25 cellular contexts compared by ENCODE assay signal in the genomic region with DNA sequence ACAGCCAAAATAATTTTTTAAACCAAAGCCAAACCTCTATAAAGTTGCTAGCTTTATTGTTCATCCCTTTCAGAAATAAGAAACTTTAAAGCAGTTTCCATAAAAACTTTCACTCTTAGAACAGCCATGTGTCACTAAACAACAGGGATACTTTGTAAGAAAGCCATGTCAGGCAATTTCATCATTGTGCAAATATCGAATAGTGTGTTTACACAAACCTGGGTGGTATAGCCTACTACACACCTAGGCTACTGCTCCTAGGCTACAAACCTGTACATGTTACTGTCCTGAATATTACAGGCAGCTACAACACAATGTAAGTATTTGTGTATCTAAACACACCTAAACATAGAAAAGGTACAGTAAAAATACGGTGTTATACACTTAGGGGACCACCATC. TPM values are rescaled to one million over a fixed set of nuclear protein-coding genes. Genes with fewer than 3 reads are reported as not detected.
DNase-seq lines count a peak whose midpoint lies in the region; ATAC-seq and TF ChIP-seq lines count a peak whose summit lies in the region.
"Had no signal": no experiment of that assay in that cellular context is flagged by ENCODE, and none has a peak within 500 bp of the region (broad histone marks: within the 10 kb centered on the region; RNA-seq: fewer than 3 reads in every experiment).

No MANE protein-coding gene starts in this region.

- 90 to 98% (median 96%) methylated on average over 2 of the region's 2 CpGs for WGBS in adrenal gland, 4 donors

- ATAC-seq in mucosa of descending colon: peak; percentile 28

- DNase-seq in DMS53 (lab: John Stamatoyannopoulos, UW) (peak; percentile 15), DMS53 treated with DMSO at 0.1 percent for 48 hours (lab: John Stamatoyannopoulos, UW; ENCODE audit: unreplicated experiment) (no peak), NCI-H69 (lab: John Stamatoyannopoulos, UW) (peak; percentile 73), epithelial cell of prostate (ENCODE audit: low read depth, low spot score) (no peak), mucosa of descending colon (no peak), NCI-H2107 (lab: John Stamatoyannopoulos, UW) (no peak), adrenal gland (no peak), posterior vena cava (ENCODE audit: low spot score) (no peak)
- DNase-seq: ACHN; BE2C; CD8-positive, alpha-beta memory T cell; GM23248; KG1; NCI-H1048; NCI-H1417; NCI-H1694; NCI-H2029 treated with DMSO at 0.1 percent for 48 hours; NCI-H2227 treated with DMSO at 0.1 percent for 48 hours; NCI-H510A treated with DMSO at 0.1 percent for 48 hours; NCI-H82; Peyer's patch; SIG-M5 had no signal

- no peaks in the 10 kb centered on the region for H3K27me3 ChIP-seq in adrenal gland
- H3K27me3 ChIP-seq: BE2C, Peyer's patch had no signal

- TF ChIP-seq CTCF in mucosa of descending colon (IDR thresholded peaks at IDR 0.05) (no peak), adrenal gland (IDR thresholded peaks at IDR 0.05) (no peak)

- TF ChIP-seq POLR2A in adrenal gland (IDR thresholded peaks at IDR 0.05): no peak

- H3K27ac ChIP-seq in epithelial cell of prostate (peak overlapping the region; percentile 7), adrenal gland (no peak overlapping the region)
- H3K27ac ChIP-seq: 22Rv1, GM23248, Peyer's patch, SK-N-MC had no signal

- intact Hi-C loops in mucosa of descending colon (cut with DNase I, micrococcal nuclease): no loop called here
- intact Hi-C loops in adrenal gland (cut with DNase I): loop anchor here in 1 of 2 donors (10.0 kb wide), 1 partner anchor 55 kb away; a partner anchor contains a TSS
- intact Hi-C loops in posterior vena cava (cut with DNase I): no loop called here

- no peaks in the 10 kb centered on the region for H3K36me3 ChIP-seq in mucosa of descending colon (ENCODE audit: low read depth)
- no peaks in the 10 kb centered on the region for H3K36me3 ChIP-seq in adrenal gland (replicated peaks in 1 of 2)
- H3K36me3 ChIP-seq: BE2C, HAP-1, Peyer's patch had no signal

- no peaks in the 10 kb centered on the region for H3K4me1 ChIP-seq in mucosa of descending colon (ENCODE audit: low read depth)
- H3K4me1 ChIP-seq in adrenal gland (replicated peaks in 1 of 2): peaks cover 0 to 21% of the 10 kb centered on the region in 2 donors
- H3K4me1 ChIP-seq: HAP-1 had no signal

- H3K9me3 ChIP-seq in mucosa of descending colon: no peaks in the 10 kb centered on the region
- H3K9me3 ChIP-seq in adrenal gland (replicated peaks in 1 of 3): no peaks in the 10 kb centered on the region
- H3K9me3 ChIP-seq: BE2C, HAP-1, Peyer's patch had no signal

- no peak overlapping the region for H3K4me3 ChIP-seq in mucosa of descending colon
- H3K4me3 ChIP-seq in adrenal gland: no peak overlapping the region
- H3K4me3 ChIP-seq: GM23248, HAP-1, Peyer's patch, SK-N-MC had no signal

RNA-seq across cellular contexts. Expression of a gene that starts 59.9 kb away (rescaled TPM):
- 10 to 100 TPM; 42.9 to 51.8 (median 47.3) TPM for total RNA-seq in mucosa of descending colon
- 10 to 100 TPM; 33.3 to 76.4 (median 50.1) TPM for total RNA-seq in adrenal gland
- 10 to 100 TPM; 40.1 to 52.9 (median 43.7) TPM for polyA plus RNA-seq in adrenal gland
- 10 to 100 TPM; 21.8 to 30.9 TPM for total RNA-seq in posterior vena cava

Comparison
In these comparisons a context has a peak if more than half of its experiments do, and no peak if none do; other contexts are left out.
1. DNase-seq: peak in DMS53 (single experiment) and NCI-H69 (single experiment); none in DMS53 treated with DMSO at 0.1 percent for 48 hours (single experiment), epithelial cell of prostate (single experiment), mucosa of descending colon (0 of 3), NCI-H2107 (single experiment), adrenal gland (0 of 7) and posterior vena cava (single experiment).